ENCODE assay signal across 15 cellular contexts in genomic region chr12:109877504-109878246, GRCh38. TPM values are rescaled to one million over a fixed set of nuclear protein-coding genes. Genes with fewer than 3 reads are reported as not detected.
DNase-seq lines count a peak whose midpoint lies in the region; ATAC-seq and TF ChIP-seq lines count a peak whose summit lies in the region.
"Had no signal": no experiment of that assay in that cellular context is flagged by ENCODE, and none has a peak within 500 bp of the region (broad histone marks: within the 10 kb centered on the region; RNA-seq: fewer than 3 reads in every experiment).

No MANE protein-coding gene starts in this region.

- H3K9me2 ChIP-seq in PC-9 (ENCODE audit: insufficient read depth) = no peaks in the 10 kb centered on the region

- peaks cover 33% of the 10 kb centered on the region for H3F3A ChIP-seq in PC-9 (ENCODE audit: insufficient read depth, low read depth)

- TF ChIP-seq CTCF in PC-9 (conservative IDR thresholded peaks at IDR 0.05) (no peak), esophagus squamous epithelium (IDR thresholded peaks at IDR 0.05) (no peak), neutrophil (IDR thresholded peaks at IDR 0.05) (no peak), sigmoid colon (IDR thresholded peaks at IDR 0.05) (no peak)

- POLR2A ChIA-PET in PC-9 (lab: Charles Lee; ENCODE audit: unreplicated experiment) = no interaction called here

- intact Hi-C loops in PC-9 (cut with micrococcal nuclease; ENCODE audit: unreplicated experiment) (no loop called here), esophagus squamous epithelium (cut with DNase I) (no loop called here), sigmoid colon (cut with DNase I) (no loop called here)

- H3K4me3 ChIP-seq in PC-9 = no peak overlapping the region
- peak overlapping the region; percentile 66 to 94 (median 79) for H3K4me3 ChIP-seq in esophagus squamous epithelium
- no peak overlapping the region for H3K4me3 ChIP-seq in neutrophil (ENCODE audit: low read depth in 1 of 2, low read length in 1 of 2)
- no peak overlapping the region for H3K4me3 ChIP-seq in sigmoid colon

- CTCF ChIA-PET in PC-9 (lab: Charles Lee) = interaction anchor here (1.4 kb wide), 1 partner anchor 24 kb away, joined by 7 read pairs; no protein-coding TSS in a partner anchor

- DNase-seq in C1 segment of cervical spinal cord (lab: John Stamatoyannopoulos, UW) = peak in 9 of 14 donors; percentile 19 to 79 (median 44)
- DNase-seq in PC-9 = no peak
- DNase-seq in esophagus squamous epithelium (lab: John Stamatoyannopoulos, UW) = no peak
- DNase-seq in sigmoid colon = no peak
- DNase-seq in HuH-7.5 (ENCODE audit: low spot score) = no peak
- no peak for DNase-seq in NCI-H226
- DNase-seq: AML-193; amniotic stem cell; NCI-H446 treated with DMSO at 0.1 percent for 48 hours; stimulated activated CD4-positive, alpha-beta T cell treated with anti-CD3 and anti-CD28 coated beads, Interleukin-12 subunit alpha, Interleukin-12 subunit beta, amount 100 ng/mL, for 4 hours; T1000 had no signal

- peaks cover 78% of the 10 kb centered on the region for H3K4me1 ChIP-seq in PC-9 (replicated peaks; ENCODE audit: insufficient read depth)
- H3K4me1 ChIP-seq in esophagus squamous epithelium = peaks cover 31 to 91% (median 48%) of the 10 kb centered on the region in 3 donors
- H3K4me1 ChIP-seq in neutrophil (ENCODE audit: control insufficient read depth in 1 of 2, insufficient read depth in 1 of 2, low read depth in 1 of 2, low read length in 1 of 2) = peaks cover 44 to 52% of the 10 kb centered on the region in 2 experiments
- peaks cover 0 to 28% (median 25%) of the 10 kb centered on the region in 4 donors for H3K4me1 ChIP-seq in sigmoid colon

- WGBS in esophagus squamous epithelium, 2 donors = 50 to 56% methylated on average over 8 to 9 of the region's 10 CpGs
- WGBS in sigmoid colon, 2 donors = 81 to 83% methylated on average over 10 of the region's 10 CpGs

- no peak overlapping the region for H2AFZ ChIP-seq in PC-9

- H3K36me3 ChIP-seq in PC-9 (ENCODE audit: low read depth) (0 out of 2 replicates have a peak, but pooled peaks cover 2% of the 10 kb centered on the region), esophagus squamous epithelium (peaks cover 0 to 13% (median 0%) of the 10 kb centered on the region in 3 donors), neutrophil (no peaks in the 10 kb centered on the region), sigmoid colon (peaks cover 0 to 2% (median 0%) of the 10 kb centered on the region in 4 donors)

- ATAC-seq in HG02642 (IDR thresholded peaks at IDR 0.05; ENCODE audit: poor library complexity, unreplicated experiment) = no peak

- H3K27ac ChIP-seq in PC-9 = no peak overlapping the region
- peak overlapping the region; percentile 91 to 98 (median 94) for H3K27ac ChIP-seq in esophagus squamous epithelium
- H3K27ac ChIP-seq in neutrophil = peak overlapping the region; percentile 84
- H3K27ac ChIP-seq in sigmoid colon = no peak overlapping the region
- H3K27ac ChIP-seq: HL-60 had no signal

- H3K4me2 ChIP-seq in PC-9 = 0 out of 2 replicates have a peak overlapping the region, but pooled peaks have one; percentile 84

- no peak for TF ChIP-seq POLR2A in esophagus squamous epithelium (IDR thresholded peaks at IDR 0.05)
- no peak for TF ChIP-seq POLR2A in sigmoid colon (IDR thresholded peaks at IDR 0.05)

- no TSS peak for BruUV-seq in PC-9 (replicated peaks; lab: Mats Ljungman, UMichigan)

- peaks cover 62% of the 10 kb centered on the region for H3K79me2 ChIP-seq in PC-9 (ENCODE audit: low read depth)

- no peaks in the 10 kb centered on the region for H3K9me3 ChIP-seq in PC-9 (ENCODE audit: insufficient read depth, low read depth)
- H3K9me3 ChIP-seq in esophagus squamous epithelium = no peaks in the 10 kb centered on the region
- no peaks in the 10 kb centered on the region for H3K9me3 ChIP-seq in neutrophil
- no peaks in the 10 kb centered on the region for H3K9me3 ChIP-seq in sigmoid colon

- no peaks in the 10 kb centered on the region for H4K20me1 ChIP-seq in PC-9 (ENCODE audit: insufficient read depth)

- H3K27me3 ChIP-seq in PC-9 (ENCODE audit: insufficient read depth, low read depth) (no peaks in the 10 kb centered on the region), esophagus squamous epithelium (no peaks in the 10 kb centered on the region), neutrophil (no peaks in the 10 kb centered on the region), sigmoid colon (no peaks in the 10 kb centered on the region)

- TF ChIP-seq EP300 in sigmoid colon (IDR thresholded peaks at IDR 0.05) = no peak

RNA-seq across cellular contexts. Expression of gene GLTP, which starts 2.7 kb away (rescaled TPM):
- 30.3 and 31.8 TPM in 2 replicates for total RNA-seq in PC-9 (2021)
- total RNA-seq in esophagus squamous epithelium = 100 to 1,000 TPM; 315 to 901 (median 457) TPM
- total RNA-seq in sigmoid colon = 10 to 100 TPM; 33.5 to 45.3 (median 40.3) TPM
- 100 to 1,000 TPM in 1 of 3 donors, 10 to 100 TPM in 2; 48.7 to 105 (median 83.5) TPM for polyA plus RNA-seq in sigmoid colon

RNA-seq across cellular contexts. Expression of gene TCHP, which starts 22.4 kb away (rescaled TPM):
- total RNA-seq in PC-9 (2021) (17.6 and 19.2 TPM in 2 replicates), esophagus squamous epithelium (10 to 100 TPM; 15.7 to 31.7 (median 20.0) TPM), sigmoid colon (10 to 100 TPM; 12.8 to 42.9 (median 16.3) TPM)
- polyA plus RNA-seq in sigmoid colon = 10 to 100 TPM; 12.5 to 18.1 (median 13.8) TPM

RNA-seq across cellular contexts. Expression of gene TRPV4, which starts 44.5 kb away (rescaled TPM):
- total RNA-seq in PC-9 (2021) (3.1 and 3.2 TPM in 2 replicates), esophagus squamous epithelium (1 to 10 TPM; 2.8 to 7.5 (median 4.8) TPM), sigmoid colon (under 1 TPM in 3 of 4 donors, not detected in 1; 0.14 to 0.55 (median 0.36) TPM)
- under 1 TPM; 0.23 to 0.60 (median 0.42) TPM for polyA plus RNA-seq in sigmoid colon
- total RNA-seq: activated CD8-positive, alpha-beta memory T cell treated with anti-CD3 and anti-CD28 coated beads for 36 hours had no signal

Comparison
In these comparisons a context has a peak if more than half of its experiments do, and no peak if none do; other contexts are left out.
1. DNase-seq: peak in C1 segment of cervical spinal cord (9 of 14); none in PC-9 (0 of 2), esophagus squamous epithelium (single experiment), sigmoid colon (single experiment), HuH-7.5 (single experiment) and NCI-H226 (single experiment).
2. H3K27ac ChIP-seq: peak in esophagus squamous epithelium (4 of 4) and neutrophil (single experiment); none in PC-9 (single experiment) and sigmoid colon (0 of 4).
3. H3K4me3 ChIP-seq: peak in esophagus squamous epithelium (4 of 4); none in PC-9 (single experiment), neutrophil (0 of 2) and sigmoid colon (0 of 4).